In the genomic region with DNA sequence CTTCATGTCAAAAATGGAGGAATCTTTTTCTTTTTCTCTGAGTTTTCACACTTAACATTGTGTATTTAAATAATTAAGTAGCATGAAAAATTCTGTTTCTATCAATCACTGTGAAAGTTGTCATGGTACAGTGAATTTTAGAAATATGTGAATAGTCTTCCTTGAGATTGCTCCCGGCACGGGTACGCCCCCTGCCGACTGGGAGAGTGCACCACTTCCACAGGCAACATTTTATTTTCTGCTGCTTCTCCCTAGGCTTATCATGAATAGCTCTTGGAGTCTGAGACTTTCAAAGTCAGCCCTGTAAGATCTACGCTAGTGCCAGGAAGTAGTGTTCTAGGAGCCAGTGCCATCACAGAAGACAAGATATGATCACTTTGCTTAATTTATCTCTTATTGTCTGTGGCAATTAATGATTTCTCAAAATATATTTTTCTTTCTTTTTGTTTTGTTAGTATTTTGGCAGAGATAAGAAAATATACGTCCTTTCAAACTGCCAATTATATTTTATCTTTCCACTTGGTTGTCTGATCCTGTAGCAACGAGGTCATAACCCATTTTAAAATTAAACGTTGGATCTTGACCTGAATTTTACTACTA, we compare ENCODE assay signal across 8 cellular contexts.
DNase-seq lines count a peak whose midpoint lies in the region; ATAC-seq and TF ChIP-seq lines count a peak whose summit lies in the region.

No MANE protein-coding gene starts in this region.

- H3K27me3 ChIP-seq in body of pancreas, result no peaks in the 10 kb centered on the region

- intact Hi-C loops in body of pancreas (cut with DNase I), result loop anchor here (10.0 kb wide), 1 partner anchor 599 kb away; no protein-coding TSS in a partner anchor

- no peak overlapping the region for H3K4me3 ChIP-seq in body of pancreas

- TF ChIP-seq CTCF in C4-2B (conservative IDR thresholded peaks at IDR 0.05) (peak; percentile 89), body of pancreas (IDR thresholded peaks at IDR 0.05) (peak; percentile 39 to 80 (median 68))

- no peaks in the 10 kb centered on the region for H3K36me3 ChIP-seq in body of pancreas (replicated peaks in 1 of 2; ENCODE audit: insufficient read depth in 1 of 2, low read depth in 2 of 2)

- ATAC-seq in GM18502 (IDR thresholded peaks at IDR 0.05; ENCODE audit: poor library complexity, unreplicated experiment) (peak; percentile 92), HG02798 (IDR thresholded peaks at IDR 0.05; ENCODE audit: poor library complexity, unreplicated experiment) (peak; percentile 81), body of pancreas (peak; percentile 77), left lobe of liver (peak; percentile 86)

- no peak for TF ChIP-seq POLR2A in body of pancreas (IDR thresholded peaks at IDR 0.05)

- no peaks in the 10 kb centered on the region for H3K9me3 ChIP-seq in body of pancreas

- H3K4me1 ChIP-seq in body of pancreas, result no peaks in the 10 kb centered on the region

- 8 to 11% methylated on average over 8 of the region's 8 CpGs for WGBS in body of pancreas, 2 donors

- DNase-seq in NCI-H146 treated with DMSO at 0.1 percent for 48 hours (lab: John Stamatoyannopoulos, UW; ENCODE audit: unreplicated experiment), result peak; percentile 1
- DNase-seq in body of pancreas, result peak; percentile 52 to 65 (median 61)
- DNase-seq in left lobe of liver (ENCODE audit: low spot score), result peak; percentile 48
- DNase-seq in NCI-H2196 treated with DMSO at 0.1 percent for 48 hours (lab: John Stamatoyannopoulos, UW; ENCODE audit: unreplicated experiment), result no peak
- no peak for DNase-seq in cortex of kidney (lab: John Stamatoyannopoulos, UW)

- H3K27ac ChIP-seq in C4-2B, result no peak overlapping the region
- no peak overlapping the region for H3K27ac ChIP-seq in body of pancreas

Comparison
In these comparisons a context has a peak if more than half of its experiments do, and no peak if none do; other contexts are left out.
1. DNase-seq: peak in NCI-H146 treated with DMSO at 0.1 percent for 48 hours (single experiment), body of pancreas (4 of 4) and left lobe of liver (single experiment); none in NCI-H2196 treated with DMSO at 0.1 percent for 48 hours (single experiment) and cortex of kidney (single experiment).
2. Peak in every context shown above with its lines, with median percentiles within 50 percentile points of each other: ATAC-seq.